In the genomic region with DNA sequence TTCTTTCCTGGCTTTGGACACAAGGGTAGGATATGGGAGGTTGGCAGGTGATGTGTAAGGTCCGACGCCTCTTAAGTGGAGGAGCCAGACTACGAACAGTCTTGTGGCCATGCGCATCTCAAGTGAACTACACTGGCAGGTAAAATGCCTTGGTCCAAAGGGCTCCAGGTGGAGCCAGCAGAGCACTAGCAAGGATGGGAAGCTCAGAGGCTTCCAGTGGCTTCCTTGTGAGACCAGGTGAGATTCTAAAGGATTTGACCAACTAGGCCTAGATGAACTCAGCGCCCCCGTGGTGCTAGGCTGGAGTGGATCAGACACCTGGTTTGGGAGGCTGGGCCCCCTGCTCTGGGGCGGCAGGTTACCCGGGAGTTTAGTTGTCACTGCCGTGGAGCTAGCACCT, we compare ENCODE assay signal across 8 cellular contexts. TPM values are rescaled to one million over a fixed set of nuclear protein-coding genes. Genes with fewer than 3 reads are reported as not detected.
DNase-seq lines count a peak whose midpoint lies in the region; ATAC-seq and TF ChIP-seq lines count a peak whose summit lies in the region.

No MANE protein-coding gene starts in this region.

- no peak overlapping the region for H2BK15ac ChIP-seq in H9 (ENCODE audit: low read depth, low read length)

- ATAC-seq in foreskin keratinocyte = no peak
- no peak for ATAC-seq in HG02885 (IDR thresholded peaks at IDR 0.05; ENCODE audit: poor library complexity, unreplicated experiment)

- H3K18ac ChIP-seq in H9 (ENCODE audit: insufficient read length, low read depth, low read length) = no peak overlapping the region

- H3K9me3 ChIP-seq in H9 (ENCODE audit: control insufficient read depth, low read depth, low read length) = no peaks in the 10 kb centered on the region
- no peaks in the 10 kb centered on the region for H3K9me3 ChIP-seq in skeletal muscle tissue (ENCODE audit: control insufficient read depth in 3 of 3, low read length in 3 of 3)

- H2AK5ac ChIP-seq in H9 (ENCODE audit: insufficient read length, low read length) = no peak overlapping the region

- H3K4me1 ChIP-seq in H9 (ENCODE audit: insufficient read depth, low read length) = no peaks in the 10 kb centered on the region
- H3K4me1 ChIP-seq in foreskin keratinocyte = no peaks in the 10 kb centered on the region
- H3K4me1 ChIP-seq in skeletal muscle tissue (ENCODE audit: control insufficient read depth in 3 of 3, insufficient read depth in 3 of 3, low read length in 3 of 3) = peaks cover 26 to 48% (median 29%) of the 10 kb centered on the region in 3 donors

- peak overlapping the region; percentile 87 to 97 (median 88); a peak in 6 of 7 replicates for H3K27ac Mint-ChIP-seq in H9

- H4K20me1 ChIP-seq in H9 (ENCODE audit: control insufficient read depth, insufficient read depth, insufficient read length) = no peaks in the 10 kb centered on the region

- no peak overlapping the region for H3K23ac ChIP-seq in H9 (ENCODE audit: insufficient read length, low read depth, low read length)

- H4K5ac ChIP-seq in H9 (ENCODE audit: insufficient read length, low read depth, low read length) = no peak overlapping the region

- H2BK5ac ChIP-seq in H9 (ENCODE audit: insufficient read length, low read length) = no peak overlapping the region

- H3K36me3 ChIP-seq in skeletal muscle tissue (ENCODE audit: control insufficient read depth in 3 of 3, insufficient read depth in 3 of 3, low read length in 3 of 3) = peaks cover 25 to 32% (median 26%) of the 10 kb centered on the region in 3 donors

- H3K4me3 Mint-ChIP-seq in H9 = peak overlapping the region; percentile 95 to 97

- TF ChIP-seq CTCF in H9 (conservative IDR thresholded peaks at IDR 0.05) (no peak), VCaP (conservative IDR thresholded peaks at IDR 0.05) (no peak), foreskin keratinocyte (conservative IDR thresholded peaks at IDR 0.05) (no peak)

- peaks cover 0 to 3% of the 10 kb centered on the region in 2 experiments; a peak in 3 of 5 replicates for H3K9me3 Mint-ChIP-seq in H9

- no peak overlapping the region for H4K8ac ChIP-seq in H9 (replicated peaks; ENCODE audit: insufficient read length, low read depth, low read length)

- no CpG with 5 or more reads among the region's 9 CpGs for WGBS in H9 (ENCODE audit: extremely low coverage, insufficient read length, low lambda C conversion rate)

- H3K27me3 Mint-ChIP-seq in H9 (ENCODE audit: low read depth) = peaks cover 3% of the 10 kb centered on the region

- no peak overlapping the region for H3T11ph ChIP-seq in H9 (ENCODE audit: low read length)

- H4K91ac ChIP-seq in H9 (ENCODE audit: insufficient read length, low read depth, low read length) = peak overlapping the region; percentile 66

- no peak overlapping the region; the same call in 1 of the 2 replicates for H3K4ac ChIP-seq in H9 (ENCODE audit: low read depth, low read length)

- peak overlapping the region; percentile 97 for H3K4me2 ChIP-seq in H9 (ENCODE audit: insufficient read depth, insufficient read length, low read length)

- H3K4me3 ChIP-seq in skeletal muscle tissue (ENCODE audit: low read length in 3 of 3) = peak overlapping the region; percentile 84 to 90 (median 85)

- no peak overlapping the region for H3K14ac ChIP-seq in H9 (ENCODE audit: insufficient read depth, low read length)

- no peaks in the 10 kb centered on the region for H3K27me3 ChIP-seq in H9 (ENCODE audit: insufficient read depth, low read length)
- no peaks in the 10 kb centered on the region for H3K27me3 ChIP-seq in foreskin keratinocyte
- no peaks in the 10 kb centered on the region for H3K27me3 ChIP-seq in skeletal muscle tissue (ENCODE audit: control insufficient read depth in 3 of 3, insufficient read depth in 3 of 3, low read length in 3 of 3)

- H3K23me2 ChIP-seq in H9 (ENCODE audit: insufficient read length, low read depth, low read length, poor library complexity, severe bottlenecking) = peaks cover 15% of the 10 kb centered on the region

- H3K79me1 ChIP-seq in H9 (ENCODE audit: insufficient read depth, low read depth, low read length, poor library complexity, severe bottlenecking) = no peaks in the 10 kb centered on the region

- no peak overlapping the region for H2AFZ ChIP-seq in H9 (ENCODE audit: low read length)

- H2BK120ac ChIP-seq in H9 (ENCODE audit: low read depth, low read length, poor library complexity, severe bottlenecking) = no peak overlapping the region

- peaks cover 18% of the 10 kb centered on the region for H3K79me2 ChIP-seq in H9 (ENCODE audit: insufficient read depth, low read length)

- H3K4me1 Mint-ChIP-seq in H9 = peaks cover 26 to 39% of the 10 kb centered on the region in 2 experiments

- no peak for DNase-seq in H9
- DNase-seq in foreskin keratinocyte = no peak
- DNase-seq in NCI-H2171 treated with DMSO at 0.1 percent for 48 hours (lab: John Stamatoyannopoulos, UW) = no peak
- DNase-seq in stimulated activated CD4-positive, alpha-beta T cell treated with anti-CD3 and anti-CD28 coated beads, Interleukin-4, amount 100 ng/mL, for 24 hours = no peak
- DNase-seq in OCI-M1 (lab: John Stamatoyannopoulos, UW) = no peak

- no peak overlapping the region for H2BK20ac ChIP-seq in H9 (ENCODE audit: low read depth, low read length, poor library complexity, severe bottlenecking)

- peaks cover 27 to 38% (median 33%) of the 10 kb centered on the region in 3 experiments for H3K36me3 Mint-ChIP-seq in H9 (ENCODE audit: insufficient read depth in 1 of 3, low read depth in 3 of 3)

- no peak overlapping the region for H2BK12ac ChIP-seq in H9 (ENCODE audit: insufficient read length, low read depth, low read length)

- no peak overlapping the region for H3K56ac ChIP-seq in H9 (ENCODE audit: insufficient read length, low read depth, low read length)

- H3K9ac ChIP-seq in H9 (ENCODE audit: extremely low read depth, insufficient read length, low read length) = peak overlapping the region; percentile 88
- peak overlapping the region; percentile 93 to 99 (median 98) for H3K9ac ChIP-seq in skeletal muscle tissue (ENCODE audit: low read depth in 1 of 3, low read length in 3 of 3)

- H3K27ac ChIP-seq in H9 (ENCODE audit: insufficient read length, low read depth, low read length) (no peak overlapping the region), VCaP (peak overlapping the region; percentile 84), foreskin keratinocyte (peak overlapping the region; percentile 96), skeletal muscle tissue (ENCODE audit: low read depth, low read length) (peak overlapping the region; percentile 98)

RNA-seq across cellular contexts. Expression of a gene that starts 1.0 kb away (rescaled TPM):
- total RNA-seq in H9 (2021) (3,874 and 3,923 TPM in 2 replicates), foreskin keratinocyte (4,323 and 4,992 TPM in 2 replicates), skeletal muscle tissue (3,178 TPM)
- polyA plus RNA-seq in foreskin keratinocyte = 6,371 and 7,303 TPM in 2 replicates

RNA-seq across cellular contexts. Expression of a gene that starts 1.0 kb away (rescaled TPM):
- total RNA-seq in H9 (2021) (0.28 TPM in 1 of 2 replicates, not detected in the other), foreskin keratinocyte (not detected in 2 replicates), skeletal muscle tissue (not detected)
- polyA plus RNA-seq in foreskin keratinocyte = not detected in 2 replicates

RNA-seq across cellular contexts. Expression of a gene that starts 6.2 kb away (rescaled TPM):
- total RNA-seq in H9 (2021) (53.3 and 54.0 TPM in 2 replicates), foreskin keratinocyte (61.5 and 68.8 TPM in 2 replicates), skeletal muscle tissue (18.8 TPM)
- polyA plus RNA-seq in foreskin keratinocyte = 66.9 and 69.5 TPM in 2 replicates

RNA-seq across cellular contexts. Expression of a gene that starts 6.3 kb away (rescaled TPM):
- total RNA-seq in H9 (2021) (191 and 192 TPM in 2 replicates), foreskin keratinocyte (159 and 194 TPM in 2 replicates), skeletal muscle tissue (130 TPM)
- 237 and 254 TPM in 2 replicates for polyA plus RNA-seq in foreskin keratinocyte

RNA-seq across cellular contexts. Expression of a gene that starts 11.1 kb away (rescaled TPM):
- total RNA-seq in H9 (2021) = 0.11 and 0.31 TPM in 2 replicates
- total RNA-seq in foreskin keratinocyte = 0.34 and 0.49 TPM in 2 replicates
- 0.47 and 0.57 TPM in 2 replicates for polyA plus RNA-seq in foreskin keratinocyte
- 84.5 TPM for total RNA-seq in skeletal muscle tissue
